ENCODE assay signal across 1 cellular context in the genomic region with DNA sequence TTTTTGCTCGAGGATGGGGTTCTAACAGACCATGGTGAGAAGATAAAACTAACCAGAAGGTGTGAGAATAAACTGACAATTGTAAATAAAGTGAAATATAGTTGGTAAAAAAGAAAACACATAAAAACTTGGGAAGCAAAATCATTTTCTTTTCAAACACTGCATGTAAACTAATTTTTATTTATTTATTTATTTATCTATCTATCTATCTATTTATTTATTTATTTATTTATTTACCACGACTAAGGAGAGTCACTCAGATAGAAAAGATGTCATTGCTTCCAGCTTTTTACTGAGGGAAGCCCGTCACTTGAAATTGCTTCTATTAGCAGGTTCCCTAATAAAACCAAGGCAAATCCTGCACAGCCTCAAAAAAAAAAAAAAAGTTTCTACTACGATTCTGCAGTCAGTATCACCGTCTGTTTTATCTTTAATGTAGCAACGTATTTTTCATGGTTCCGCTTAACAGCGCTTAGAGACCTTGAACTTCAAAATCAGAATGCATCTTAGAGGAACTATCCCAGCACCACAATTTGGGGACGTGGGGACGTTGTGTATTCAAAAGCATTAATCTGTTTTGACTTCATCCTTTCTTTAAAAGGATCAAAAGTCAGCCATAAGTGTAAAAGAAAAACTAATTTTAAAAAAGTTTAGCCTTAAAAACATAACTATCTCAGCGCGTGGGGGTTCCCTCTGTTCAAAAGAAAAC.
TF ChIP-seq lines count a peak whose summit lies in the region.

No MANE protein-coding gene starts in this region.

TF ChIP-seq in HEK293, 187 proteins besides CTCF, POLR2A, EP300 and RAD21 (continued from another document):
- TF ChIP-seq, protein P1, sequence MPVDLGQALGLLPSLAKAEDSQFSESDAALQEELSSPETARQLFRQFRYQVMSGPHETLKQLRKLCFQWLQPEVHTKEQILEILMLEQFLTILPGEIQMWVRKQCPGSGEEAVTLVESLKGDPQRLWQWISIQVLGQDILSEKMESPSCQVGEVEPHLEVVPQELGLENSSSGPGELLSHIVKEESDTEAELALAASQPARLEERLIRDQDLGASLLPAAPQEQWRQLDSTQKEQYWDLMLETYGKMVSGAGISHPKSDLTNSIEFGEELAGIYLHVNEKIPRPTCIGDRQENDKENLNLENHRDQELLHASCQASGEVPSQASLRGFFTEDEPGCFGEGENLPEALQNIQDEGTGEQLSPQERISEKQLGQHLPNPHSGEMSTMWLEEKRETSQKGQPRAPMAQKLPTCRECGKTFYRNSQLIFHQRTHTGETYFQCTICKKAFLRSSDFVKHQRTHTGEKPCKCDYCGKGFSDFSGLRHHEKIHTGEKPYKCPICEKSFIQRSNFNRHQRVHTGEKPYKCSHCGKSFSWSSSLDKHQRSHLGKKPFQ (tag by site-specific recombination; IDR thresholded peaks at IDR 0.05), result no peak
- TF ChIP-seq, protein P2, sequence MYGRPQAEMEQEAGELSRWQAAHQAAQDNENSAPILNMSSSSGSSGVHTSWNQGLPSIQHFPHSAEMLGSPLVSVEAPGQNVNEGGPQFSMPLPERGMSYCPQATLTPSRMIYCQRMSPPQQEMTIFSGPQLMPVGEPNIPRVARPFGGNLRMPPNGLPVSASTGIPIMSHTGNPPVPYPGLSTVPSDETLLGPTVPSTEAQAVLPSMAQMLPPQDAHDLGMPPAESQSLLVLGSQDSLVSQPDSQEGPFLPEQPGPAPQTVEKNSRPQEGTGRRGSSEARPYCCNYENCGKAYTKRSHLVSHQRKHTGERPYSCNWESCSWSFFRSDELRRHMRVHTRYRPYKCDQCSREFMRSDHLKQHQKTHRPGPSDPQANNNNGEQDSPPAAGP (tag by site-specific recombination; IDR thresholded peaks at IDR 0.05), result no peak
- TF ChIP-seq ZNF221 (tag by site-specific recombination; IDR thresholded peaks at IDR 0.05; ENCODE audit: borderline replicate concordance) (no peak), GLIS1 (tag by site-specific recombination; IDR thresholded peaks at IDR 0.05) (no peak)
TF ChIP-seq in HEK293: peak in this region for 16.
